ENCODE assay signal across 9 cellular contexts in genomic region chr4:173538148-173538902, GRCh38. TPM values are rescaled to one million over a fixed set of nuclear protein-coding genes. Genes with fewer than 3 reads are reported as not detected.
DNase-seq lines count a peak whose midpoint lies in the region; ATAC-seq and TF ChIP-seq lines count a peak whose summit lies in the region.
"Had no signal": no experiment of that assay in that cellular context is flagged by ENCODE, and none has a peak within 500 bp of the region (broad histone marks: within the 10 kb centered on the region; RNA-seq: fewer than 3 reads in every experiment).

No MANE protein-coding gene starts in this region.

- no peak overlapping the region for H3K27ac ChIP-seq in Panc1 (ENCODE audit: low read length)
- peak overlapping the region; percentile 14 to 98 (median 76) for H3K27ac ChIP-seq in gastroesophageal sphincter
- H3K27ac ChIP-seq in psoas muscle: no peak overlapping the region

- 6 to 12% methylated on average over 6 to 13 of the region's 59 CpGs for WGBS in gastroesophageal sphincter (ENCODE audit: low coverage in 1 of 2), 2 donors
- WGBS in psoas muscle, 3 donors: 14 to 21% (median 19%) methylated on average over 50 to 59 of the region's 59 CpGs

- H3K4me3 Mint-ChIP-seq in activated CD4-positive, alpha-beta T cell treated with anti-CD3 and anti-CD28 coated beads, Interleukin-2, amount 10 ng/mL, durations not matched to agents 7 days and 5 days: peak overlapping the region; percentile 30

- H3K9me3 ChIP-seq in Panc1 (ENCODE audit: control insufficient read depth, insufficient read depth, low read depth, low read length) (no peaks in the 10 kb centered on the region), gastroesophageal sphincter (no peaks in the 10 kb centered on the region), psoas muscle (no peaks in the 10 kb centered on the region)

- intact Hi-C loops in Panc1 (cut with micrococcal nuclease; ENCODE audit: unreplicated experiment): no loop called here
- intact Hi-C loops in psoas muscle (cut with DNase I): no loop called here

- POLR2A ChIA-PET in activated CD4-positive, alpha-beta T cell treated with anti-CD3 and anti-CD28 coated beads, Interleukin-2, amount 10 ng/mL, durations not matched to agents 7 days and 5 days (lab: Charles Lee): no interaction called here
- POLR2A ChIA-PET in Panc1 (lab: Charles Lee): no interaction called here

- CTCF ChIA-PET in activated CD4-positive, alpha-beta T cell treated with anti-CD3 and anti-CD28 coated beads, Interleukin-2, amount 10 ng/mL, durations not matched to agents 7 days and 5 days (lab: Charles Lee): interaction anchor here (0.6 kb wide), 1 partner anchor 21 kb away, joined by 5 read pairs; no protein-coding TSS in a partner anchor
- CTCF ChIA-PET in Panc1 (lab: Charles Lee): interaction anchor here (0.6 kb wide), 1 partner anchor 8 kb away, joined by 8 read pairs; the partner anchor contains the start of gene HAND2

- H3K27ac Mint-ChIP-seq in activated CD4-positive, alpha-beta T cell treated with anti-CD3 and anti-CD28 coated beads, Interleukin-2, amount 10 ng/mL, durations not matched to agents 7 days and 5 days: peak overlapping the region; percentile 31

- H3K4me1 Mint-ChIP-seq in activated CD4-positive, alpha-beta T cell treated with anti-CD3 and anti-CD28 coated beads, Interleukin-2, amount 10 ng/mL, durations not matched to agents 7 days and 5 days: peaks cover 6% of the 10 kb centered on the region

- H3K9me3 Mint-ChIP-seq in activated CD4-positive, alpha-beta T cell treated with anti-CD3 and anti-CD28 coated beads, Interleukin-2, amount 10 ng/mL, durations not matched to agents 7 days and 5 days: no peaks in the 10 kb centered on the region

- no peak for TF ChIP-seq CTCF in Panc1 (IDR thresholded peaks at IDR 0.05)
- TF ChIP-seq CTCF in gastroesophageal sphincter (IDR thresholded peaks at IDR 0.05): no peak
- no peak for TF ChIP-seq CTCF in psoas muscle (IDR thresholded peaks at IDR 0.05)

- in situ Hi-C loops in Panc1 (cut with HindIII; ENCODE audit: low pct_unique_long_range_greater_than_20kb, low sequenced_read_pairs): no loop called here

- no TSS peak for BruUV-seq in Panc1 (replicated peaks; lab: Mats Ljungman, UMichigan)

- no peaks in the 10 kb centered on the region for H3K36me3 Mint-ChIP-seq in activated CD4-positive, alpha-beta T cell treated with anti-CD3 and anti-CD28 coated beads, Interleukin-2, amount 10 ng/mL, durations not matched to agents 7 days and 5 days (ENCODE audit: low read depth)

- peak; percentile 38 for ATAC-seq in Panc1
- peak; percentile 54 for ATAC-seq in gastroesophageal sphincter
- ATAC-seq in psoas muscle: peak in 2 of 4 donors; percentile 13 to 26
- ATAC-seq in HG03159 (IDR thresholded peaks at IDR 0.05; ENCODE audit: unreplicated experiment): no peak
- ATAC-seq in HG03135 (IDR thresholded peaks at IDR 0.05; ENCODE audit: unreplicated experiment): no peak

- DNase-seq in activated CD4-positive, alpha-beta T cell treated with anti-CD3 and anti-CD28 coated beads, Interleukin-2, amount 10 ng/mL, durations not matched to agents 7 days and 5 days: no peak
- DNase-seq in activated CD4-positive, alpha-beta T cell treated with anti-CD3 and anti-CD28 coated beads, Interleukin-2, amount 50 U/mL, for 4 hours: no peak
- DNase-seq in Panc1 (ENCODE audit: low read depth, low spot score): no peak
- DNase-seq in psoas muscle: no peak
- DNase-seq in activated gamma-delta T cell (lab: John Stamatoyannopoulos, UW): no peak
- DNase-seq: DND-41 had no signal

- H3K36me3 ChIP-seq in Panc1 (ENCODE audit: control insufficient read depth, insufficient read depth, low read length) (no peaks in the 10 kb centered on the region), gastroesophageal sphincter (peaks cover 0 to 7% of the 10 kb centered on the region in 2 donors), psoas muscle (ENCODE audit: insufficient read depth in 1 of 2, low read depth in 1 of 2) (no peaks in the 10 kb centered on the region)

- H3K4me3 ChIP-seq in Panc1 (ENCODE audit: low read depth in 2 of 2, low read length in 2 of 2): peak overlapping the region; percentile 26 to 43
- H3K4me3 ChIP-seq in gastroesophageal sphincter: peak overlapping the region; percentile 26 to 54
- H3K4me3 ChIP-seq in psoas muscle: peak overlapping the region; percentile 52

- H3K27me3 ChIP-seq in Panc1 (ENCODE audit: control insufficient read depth, insufficient read depth, low read length) (peaks cover 23% of the 10 kb centered on the region), gastroesophageal sphincter (peaks cover 39% of the 10 kb centered on the region), psoas muscle (ENCODE audit: insufficient read depth in 3 of 3, low read length in 2 of 3) (peaks cover 2 to 73% (median 24%) of the 10 kb centered on the region in 3 donors)

- H3K4me1 ChIP-seq in Panc1 (ENCODE audit: control insufficient read depth, insufficient read depth, low read length) (no peaks in the 10 kb centered on the region), gastroesophageal sphincter (peaks cover 2 to 43% (median 8%) of the 10 kb centered on the region in 3 donors), psoas muscle (peaks cover 4% of the 10 kb centered on the region)

- no peak for TF ChIP-seq EP300 in gastroesophageal sphincter (IDR thresholded peaks at IDR 0.05)

- peaks cover 80% of the 10 kb centered on the region for H3K27me3 Mint-ChIP-seq in activated CD4-positive, alpha-beta T cell treated with anti-CD3 and anti-CD28 coated beads, Interleukin-2, amount 10 ng/mL, durations not matched to agents 7 days and 5 days

- no peak for TF ChIP-seq POLR2A in gastroesophageal sphincter (IDR thresholded peaks at IDR 0.05)

RNA-seq across cellular contexts. Expression of gene HAND2, which starts 8.3 kb away (rescaled TPM):
- not detected for total RNA-seq in activated CD4-positive, alpha-beta T cell treated with anti-CD3 and anti-CD28 coated beads, Interleukin-2, amount 10 ng/mL, durations not matched to agents 7 days and 5 days
- total RNA-seq in Panc1 (2021; ENCODE audit: unreplicated experiment) (0.31 TPM), gastroesophageal sphincter (100 to 1,000 TPM in 3 of 4 donors, 10 to 100 TPM in 1; 73.0 to 138 (median 128) TPM), psoas muscle (under 1 TPM in 2 of 4 donors, not detected in 2; 0.34 to 0.54 TPM)
- 0.29 TPM for polyA plus RNA-seq in Panc1 (2012; ENCODE audit: insufficient read length)
- polyA plus RNA-seq in psoas muscle: under 1 TPM; 0.05 to 0.13 (median 0.12) TPM

Comparison
In these comparisons a context has a peak if more than half of its experiments do, and no peak if none do; other contexts are left out.
1. ATAC-seq: peak in Panc1 (single experiment) and gastroesophageal sphincter (single experiment); none in HG03159 (single experiment) and HG03135 (single experiment).
2. H3K27ac ChIP-seq: peak in gastroesophageal sphincter (4 of 4); none in Panc1 (single experiment) and psoas muscle (single experiment).
3. RNA of gene HAND2, which starts 8.3 kb away (total RNA-seq): 73.0 to 138 TPM in gastroesophageal sphincter; 0.34 to 0.54 TPM in psoas muscle, 0.31 TPM in Panc1 (single experiment) and not detected in activated CD4-positive, alpha-beta T cell treated with anti-CD3 and anti-CD28 coated beads, Interleukin-2, amount 10 ng/mL, durations not matched to agents 7 days and 5 days; every median in the first group is over 10 times any median in the second.
4. Peak in every context shown above with its lines, with median percentiles within 50 percentile points of each other: H3K4me3 ChIP-seq.